1 cellular context compared by ENCODE assay signal in the genomic region with DNA sequence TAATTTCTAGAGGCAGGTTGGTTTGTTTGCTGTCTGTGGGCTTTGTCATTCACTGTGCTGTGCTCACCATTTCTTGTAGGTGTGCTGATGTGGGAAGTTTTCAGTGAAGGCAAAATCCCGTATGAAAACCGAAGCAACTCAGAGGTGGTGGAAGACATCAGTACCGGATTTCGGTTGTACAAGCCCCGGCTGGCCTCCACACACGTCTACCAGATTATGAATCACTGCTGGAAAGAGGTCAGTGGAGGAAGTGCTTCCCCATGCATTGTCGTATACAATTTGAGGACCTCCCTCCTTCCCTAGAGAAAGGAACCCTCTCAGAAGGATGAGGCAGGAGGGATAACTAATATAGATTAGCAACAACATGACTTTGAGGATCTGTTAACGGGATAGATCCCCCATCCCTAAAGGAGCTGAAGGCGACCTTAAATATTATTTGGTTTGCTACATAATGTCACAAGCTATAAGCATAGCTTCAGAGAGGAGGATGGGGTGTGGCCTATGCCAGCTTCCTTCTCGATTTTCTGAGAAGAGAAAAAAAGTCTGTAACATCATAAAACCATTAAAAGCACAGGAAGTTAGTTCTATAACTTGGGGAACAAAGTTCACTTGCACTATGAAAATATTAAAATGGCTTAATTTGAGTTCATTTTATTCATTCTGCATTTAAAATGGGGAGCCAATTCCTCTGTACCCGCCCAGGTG.
TF ChIP-seq lines count a peak whose summit lies in the region.

No MANE protein-coding gene starts in this region.

TF ChIP-seq in GM23338, 12 proteins besides CTCF, POLR2A, EP300 and RAD21 (continued from another document):
- TF ChIP-seq, protein P1, sequence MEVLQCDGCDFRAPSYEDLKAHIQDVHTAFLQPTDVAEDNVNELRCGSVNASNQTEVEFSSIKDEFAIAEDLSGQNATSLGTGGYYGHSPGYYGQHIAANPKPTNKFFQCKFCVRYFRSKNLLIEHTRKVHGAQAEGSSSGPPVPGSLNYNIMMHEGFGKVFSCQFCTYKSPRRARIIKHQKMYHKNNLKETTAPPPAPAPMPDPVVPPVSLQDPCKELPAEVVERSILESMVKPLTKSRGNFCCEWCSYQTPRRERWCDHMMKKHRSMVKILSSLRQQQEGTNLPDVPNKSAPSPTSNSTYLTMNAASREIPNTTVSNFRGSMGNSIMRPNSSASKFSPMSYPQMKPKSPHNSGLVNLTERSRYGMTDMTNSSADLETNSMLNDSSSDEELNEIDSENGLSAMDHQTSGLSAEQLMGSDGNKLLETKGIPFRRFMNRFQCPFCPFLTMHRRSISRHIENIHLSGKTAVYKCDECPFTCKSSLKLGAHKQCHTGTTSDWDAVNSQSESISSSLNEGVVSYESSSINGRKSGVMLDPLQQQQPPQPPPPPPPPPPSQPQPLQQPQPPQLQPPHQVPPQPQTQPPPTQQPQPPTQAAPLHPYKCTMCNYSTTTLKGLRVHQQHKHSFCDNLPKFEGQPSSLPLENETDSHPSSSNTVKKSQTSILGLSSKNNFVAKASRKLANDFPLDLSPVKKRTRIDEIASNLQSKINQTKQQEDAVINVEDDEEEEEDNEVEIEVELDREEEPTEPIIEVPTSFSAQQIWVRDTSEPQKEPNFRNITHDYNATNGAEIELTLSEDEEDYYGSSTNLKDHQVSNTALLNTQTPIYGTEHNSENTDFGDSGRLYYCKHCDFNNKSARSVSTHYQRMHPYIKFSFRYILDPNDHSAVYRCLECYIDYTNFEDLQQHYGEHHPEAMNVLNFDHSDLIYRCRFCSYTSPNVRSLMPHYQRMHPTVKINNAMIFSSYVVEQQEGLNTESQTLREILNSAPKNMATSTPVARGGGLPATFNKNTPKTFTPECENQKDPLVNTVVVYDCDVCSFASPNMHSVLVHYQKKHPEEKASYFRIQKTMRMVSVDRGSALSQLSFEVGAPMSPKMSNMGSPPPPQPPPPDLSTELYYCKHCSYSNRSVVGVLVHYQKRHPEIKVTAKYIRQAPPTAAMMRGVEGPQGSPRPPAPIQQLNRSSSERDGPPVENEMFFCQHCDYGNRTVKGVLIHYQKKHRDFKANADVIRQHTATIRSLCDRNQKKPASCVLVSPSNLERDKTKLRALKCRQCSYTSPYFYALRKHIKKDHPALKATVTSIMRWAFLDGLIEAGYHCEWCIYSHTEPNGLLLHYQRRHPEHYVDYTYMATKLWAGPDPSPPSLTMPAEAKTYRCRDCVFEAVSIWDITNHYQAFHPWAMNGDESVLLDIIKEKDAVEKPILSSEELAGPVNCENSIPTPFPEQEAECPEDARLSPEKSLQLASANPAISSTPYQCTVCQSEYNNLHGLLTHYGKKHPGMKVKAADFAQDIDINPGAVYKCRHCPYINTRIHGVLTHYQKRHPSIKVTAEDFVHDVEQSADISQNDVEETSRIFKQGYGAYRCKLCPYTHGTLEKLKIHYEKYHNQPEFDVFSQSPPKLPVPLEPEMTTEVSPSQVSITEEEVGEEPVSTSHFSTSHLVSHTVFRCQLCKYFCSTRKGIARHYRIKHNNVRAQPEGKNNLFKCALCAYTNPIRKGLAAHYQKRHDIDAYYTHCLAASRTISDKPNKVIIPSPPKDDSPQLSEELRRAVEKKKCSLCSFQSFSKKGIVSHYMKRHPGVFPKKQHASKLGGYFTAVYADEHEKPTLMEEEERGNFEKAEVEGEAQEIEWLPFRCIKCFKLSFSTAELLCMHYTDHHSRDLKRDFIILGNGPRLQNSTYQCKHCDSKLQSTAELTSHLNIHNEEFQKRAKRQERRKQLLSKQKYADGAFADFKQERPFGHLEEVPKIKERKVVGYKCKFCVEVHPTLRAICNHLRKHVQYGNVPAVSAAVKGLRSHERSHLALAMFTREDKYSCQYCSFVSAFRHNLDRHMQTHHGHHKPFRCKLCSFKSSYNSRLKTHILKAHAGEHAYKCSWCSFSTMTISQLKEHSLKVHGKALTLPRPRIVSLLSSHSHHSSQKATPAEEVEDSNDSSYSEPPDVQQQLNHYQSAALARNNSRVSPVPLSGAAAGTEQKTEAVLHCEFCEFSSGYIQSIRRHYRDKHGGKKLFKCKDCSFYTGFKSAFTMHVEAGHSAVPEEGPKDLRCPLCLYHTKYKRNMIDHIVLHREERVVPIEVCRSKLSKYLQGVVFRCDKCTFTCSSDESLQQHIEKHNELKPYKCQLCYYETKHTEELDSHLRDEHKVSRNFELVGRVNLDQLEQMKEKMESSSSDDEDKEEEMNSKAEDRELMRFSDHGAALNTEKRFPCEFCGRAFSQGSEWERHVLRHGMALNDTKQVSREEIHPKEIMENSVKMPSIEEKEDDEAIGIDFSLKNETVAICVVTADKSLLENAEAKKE (CRISPR knock-in tag; IDR thresholded peaks at IDR 0.05), result no peak
- TF ChIP-seq CREB1 (CRISPR knock-in tag; IDR thresholded peaks at IDR 0.05; ENCODE audit: low read depth), result no peak
- TF ChIP-seq JUNB (IDR thresholded peaks at IDR 0.05; ENCODE audit: unreplicated experiment), result no peak
- TF ChIP-seq, protein P2, sequence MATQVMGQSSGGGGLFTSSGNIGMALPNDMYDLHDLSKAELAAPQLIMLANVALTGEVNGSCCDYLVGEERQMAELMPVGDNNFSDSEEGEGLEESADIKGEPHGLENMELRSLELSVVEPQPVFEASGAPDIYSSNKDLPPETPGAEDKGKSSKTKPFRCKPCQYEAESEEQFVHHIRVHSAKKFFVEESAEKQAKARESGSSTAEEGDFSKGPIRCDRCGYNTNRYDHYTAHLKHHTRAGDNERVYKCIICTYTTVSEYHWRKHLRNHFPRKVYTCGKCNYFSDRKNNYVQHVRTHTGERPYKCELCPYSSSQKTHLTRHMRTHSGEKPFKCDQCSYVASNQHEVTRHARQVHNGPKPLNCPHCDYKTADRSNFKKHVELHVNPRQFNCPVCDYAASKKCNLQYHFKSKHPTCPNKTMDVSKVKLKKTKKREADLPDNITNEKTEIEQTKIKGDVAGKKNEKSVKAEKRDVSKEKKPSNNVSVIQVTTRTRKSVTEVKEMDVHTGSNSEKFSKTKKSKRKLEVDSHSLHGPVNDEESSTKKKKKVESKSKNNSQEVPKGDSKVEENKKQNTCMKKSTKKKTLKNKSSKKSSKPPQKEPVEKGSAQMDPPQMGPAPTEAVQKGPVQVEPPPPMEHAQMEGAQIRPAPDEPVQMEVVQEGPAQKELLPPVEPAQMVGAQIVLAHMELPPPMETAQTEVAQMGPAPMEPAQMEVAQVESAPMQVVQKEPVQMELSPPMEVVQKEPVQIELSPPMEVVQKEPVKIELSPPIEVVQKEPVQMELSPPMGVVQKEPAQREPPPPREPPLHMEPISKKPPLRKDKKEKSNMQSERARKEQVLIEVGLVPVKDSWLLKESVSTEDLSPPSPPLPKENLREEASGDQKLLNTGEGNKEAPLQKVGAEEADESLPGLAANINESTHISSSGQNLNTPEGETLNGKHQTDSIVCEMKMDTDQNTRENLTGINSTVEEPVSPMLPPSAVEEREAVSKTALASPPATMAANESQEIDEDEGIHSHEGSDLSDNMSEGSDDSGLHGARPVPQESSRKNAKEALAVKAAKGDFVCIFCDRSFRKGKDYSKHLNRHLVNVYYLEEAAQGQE (IDR thresholded peaks at IDR 0.05; ENCODE audit: unreplicated experiment), result no peak
- TF ChIP-seq EZH2 (IDR thresholded peaks at IDR 0.05; ENCODE audit: low read depth, unreplicated experiment), result no peak
- TF ChIP-seq, protein P3, sequence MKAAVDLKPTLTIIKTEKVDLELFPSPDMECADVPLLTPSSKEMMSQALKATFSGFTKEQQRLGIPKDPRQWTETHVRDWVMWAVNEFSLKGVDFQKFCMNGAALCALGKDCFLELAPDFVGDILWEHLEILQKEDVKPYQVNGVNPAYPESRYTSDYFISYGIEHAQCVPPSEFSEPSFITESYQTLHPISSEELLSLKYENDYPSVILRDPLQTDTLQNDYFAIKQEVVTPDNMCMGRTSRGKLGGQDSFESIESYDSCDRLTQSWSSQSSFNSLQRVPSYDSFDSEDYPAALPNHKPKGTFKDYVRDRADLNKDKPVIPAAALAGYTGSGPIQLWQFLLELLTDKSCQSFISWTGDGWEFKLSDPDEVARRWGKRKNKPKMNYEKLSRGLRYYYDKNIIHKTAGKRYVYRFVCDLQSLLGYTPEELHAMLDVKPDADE (IDR thresholded peaks at IDR 0.05), result no peak
- TF ChIP-seq STAT1 (IDR thresholded peaks at IDR 0.05; ENCODE audit: unreplicated experiment), result no peak
